In genomic region chr11:44468338-44468988, GRCh38 we compare ENCODE assay signal across 30 cellular contexts.
"Had no signal": no experiment of that assay in that cellular context is flagged by ENCODE, and none has a peak within 500 bp of the region (broad histone marks: within the 10 kb centered on the region; RNA-seq: fewer than 3 reads in every experiment).

No MANE protein-coding gene starts in this region.

- H3K4me1 ChIP-seq: adrenal gland, body of pancreas, colonic mucosa, esophagus squamous epithelium, gastroesophageal sphincter had no signal

- H3K9me3 ChIP-seq: adrenal gland, body of pancreas, colonic mucosa, esophagus squamous epithelium had no signal

- H3K27ac ChIP-seq: adrenal gland, body of pancreas, colonic mucosa, epithelial cell of prostate, esophagus squamous epithelium, gastroesophageal sphincter, WERI-Rb-1 had no signal

- DNase-seq: activated B cell treated with CpG ODN at 0.5 μM for 24 hours; activated CD4-positive, alpha-beta T cell treated with anti-CD3 and anti-CD28 coated beads for 48 hours; activated CD4-positive, alpha-beta T cell treated with anti-CD3 and anti-CD28 coated beads, Interleukin-2, amount 50 U/mL, for 1 hour; activated CD4-positive, alpha-beta T cell treated with anti-CD3 and anti-CD28 coated beads, Interleukin-2, amount 50 U/mL, for 48 hours; activated CD8-positive, alpha-beta memory T cell treated with anti-CD3 and anti-CD28 coated beads for 24 hours; activated CD8-positive, alpha-beta T cell treated with anti-CD3 and anti-CD28 coated beads for 36 hours; activated effector memory CD4-positive, alpha-beta T cell treated with Interleukin-2 at 50 U/mL for 16 hours; activated gamma-delta T cell treated with Interleukin-2 at 50 U/mL for 16 hours; activated naive CD4-positive, alpha-beta T cell treated with anti-CD3 and anti-CD28 coated beads for 36 hours; activated naive CD8-positive, alpha-beta T cell treated with anti-CD3 and anti-CD28 coated beads for 36 hours; activated naive CD8-positive, alpha-beta T cell treated with anti-CD3 and anti-CD28 coated beads, Interleukin-2, amount 50 U/mL, for 24 hours; activated T-cell treated with anti-CD3 and anti-CD28 coated beads, Interleukin-2, amount 50 U/mL, for 4 hours; adrenal gland; amygdala; aorta; body of pancreas; central memory CD4-positive, alpha-beta T cell; cerebellar nuclear complex; colonic mucosa; effector CD8-positive, alpha-beta T cell; esophagus squamous epithelium; foreskin melanocyte; T-helper 1 cell; T-helper 17 cell; T1000; WERI-Rb-1 had no signal

- ATAC-seq: activated CD4-positive, CD25-positive, alpha-beta regulatory T cell treated with anti-CD3 and anti-CD28 coated beads, Interleukin-2, amount 50 U/mL, for 24 hours; activated CD8-positive, alpha-beta T cell treated with anti-CD3 and anti-CD28 coated beads for 36 hours; activated naive CD8-positive, alpha-beta T cell treated with anti-CD3 and anti-CD28 coated beads, Interleukin-2, amount 50 U/mL, for 24 hours; activated T-cell treated with anti-CD3 and anti-CD28 coated beads, Interleukin-2, amount 50 U/mL, for 4 hours; activated T-helper 17 cell treated with anti-CD3 and anti-CD28 coated beads, Interleukin-2, amount 50 U/mL, for 72 hours; body of pancreas; gastroesophageal sphincter; T-helper 17 cell had no signal

- H3K27me3 ChIP-seq: body of pancreas, colonic mucosa had no signal

- H3K36me3 ChIP-seq: adrenal gland, colonic mucosa, esophagus squamous epithelium, gastroesophageal sphincter, WERI-Rb-1 had no signal

- H3K4me3 ChIP-seq: adrenal gland, body of pancreas, colonic mucosa, esophagus squamous epithelium, gastroesophageal sphincter had no signal
